32 cellular contexts compared by ENCODE assay signal in the genomic region with DNA sequence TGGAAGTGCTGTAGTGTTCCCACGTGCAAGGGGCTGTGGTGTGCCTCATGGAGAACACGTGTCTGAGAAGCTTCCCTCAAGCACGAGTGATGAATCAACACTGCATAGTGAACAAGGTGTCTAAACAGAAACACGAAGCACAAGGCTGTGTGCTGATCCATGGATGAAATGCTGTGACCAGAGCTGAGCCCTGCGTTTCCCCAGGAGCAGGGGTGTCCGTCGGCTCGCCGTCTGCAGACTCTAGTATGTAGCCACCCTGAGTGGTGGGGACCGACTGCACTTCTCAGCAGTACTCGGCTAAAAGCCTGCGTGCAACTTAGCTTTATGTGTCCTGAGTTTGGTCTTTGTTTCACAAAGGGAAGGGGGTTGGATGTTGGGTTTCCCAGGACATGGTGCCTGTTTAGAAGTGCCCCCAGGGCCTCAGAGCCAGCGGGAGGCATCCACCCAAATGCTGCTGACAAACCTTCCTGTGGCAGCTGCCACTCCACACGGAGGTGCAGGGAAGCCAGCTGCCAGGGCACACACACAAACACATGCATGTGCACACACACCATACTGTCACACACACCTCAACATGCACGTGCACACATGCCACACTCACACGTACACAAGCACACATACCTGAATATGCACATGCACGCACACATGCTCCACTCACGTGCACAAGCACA.
"Had no signal": no experiment of that assay in that cellular context is flagged by ENCODE, and none has a peak within 500 bp of the region (broad histone marks: within the 10 kb centered on the region; RNA-seq: fewer than 3 reads in every experiment).

No MANE protein-coding gene starts in this region.

- DNase-seq: activated CD4-positive, alpha-beta memory T cell treated with anti-CD3 and anti-CD28 coated beads for 36 hours; activated CD4-positive, alpha-beta T cell treated with anti-CD3 and anti-CD28 coated beads for 48 hours; activated CD8-positive, alpha-beta memory T cell treated with anti-CD3 and anti-CD28 coated beads, Interleukin-2, amount 50 U/mL, for 48 hours; activated gamma-delta T cell; activated naive CD8-positive, alpha-beta T cell treated with anti-CD3 and anti-CD28 coated beads, Interleukin-2, amount 50 U/mL, for 24 hours; activated T-cell treated with anti-CD3 and anti-CD28 coated beads, Interleukin-2, amount 50 U/mL, for 24 hours; cerebellar nuclear complex; colonic mucosa; dorsolateral prefrontal cortex; effector memory CD8-positive, alpha-beta T cell; naive thymus-derived CD8-positive, alpha-beta T cell; ovary; retina; sigmoid colon; small intestine; stimulated activated CD4-positive, alpha-beta T cell treated with anti-CD3 and anti-CD28 coated beads, Interleukin-4, amount 100 ng/mL, for 24 hours; T-helper 1 cell; T-helper 9 cell had no signal

- H3K27ac Mint-ChIP-seq: activated CD4-positive, alpha-beta memory T cell treated with anti-CD3 and anti-CD28 coated beads for 36 hours; activated naive CD4-positive, alpha-beta T cell treated with anti-CD3 and anti-CD28 coated beads, Interleukin-2, amount 50 U/mL, for 24 hours; activated naive CD8-positive, alpha-beta T cell treated with anti-CD3 and anti-CD28 coated beads, Interleukin-2, amount 50 U/mL, for 24 hours; activated T-cell treated with anti-CD3 and anti-CD28 coated beads, Interleukin-2, amount 50 U/mL, for 24 hours; effector memory CD8-positive, alpha-beta T cell; memory B cell; naive thymus-derived CD8-positive, alpha-beta T cell; stimulated activated effector memory CD8-positive, alpha-beta T cell treated with anti-CD3 and anti-CD28 coated beads, Interleukin-12 subunit alpha, Interleukin-12 subunit beta, amount 100 ng/mL, for 72 hours; stimulated activated naive CD8-positive, alpha-beta T cell treated with anti-CD3 and anti-CD28 coated beads, Interleukin-15, Interleukin-2, amounts not matched to agents 100 ng/mL and 50 ng/mL, for 24 hours; type B pancreatic cell had no signal

- H3K4me1 Mint-ChIP-seq: activated naive CD4-positive, alpha-beta T cell treated with anti-CD3 and anti-CD28 coated beads, Interleukin-2, amount 50 U/mL, for 24 hours; activated naive CD8-positive, alpha-beta T cell treated with anti-CD3 and anti-CD28 coated beads, Interleukin-2, amount 50 U/mL, for 24 hours; memory B cell; stimulated activated effector memory CD8-positive, alpha-beta T cell treated with anti-CD3 and anti-CD28 coated beads, Interleukin-12 subunit alpha, Interleukin-12 subunit beta, amount 100 ng/mL, for 72 hours had no signal

- H3K4me1 ChIP-seq: colonic mucosa, gastroesophageal sphincter, prostate gland, sigmoid colon had no signal

- H3K36me3 ChIP-seq: colonic mucosa, ovary, prostate gland, sigmoid colon, thoracic aorta, vagina had no signal

- H3K4me3 Mint-ChIP-seq: activated CD4-positive, alpha-beta memory T cell treated with anti-CD3 and anti-CD28 coated beads for 36 hours; activated naive CD4-positive, alpha-beta T cell treated with anti-CD3 and anti-CD28 coated beads, Interleukin-2, amount 50 U/mL, for 24 hours; activated naive CD8-positive, alpha-beta T cell treated with anti-CD3 and anti-CD28 coated beads, Interleukin-2, amount 50 U/mL, for 24 hours; activated T-cell treated with anti-CD3 and anti-CD28 coated beads, Interleukin-2, amount 50 U/mL, for 24 hours; effector memory CD8-positive, alpha-beta T cell; memory B cell; naive thymus-derived CD8-positive, alpha-beta T cell; stimulated activated effector memory CD8-positive, alpha-beta T cell treated with anti-CD3 and anti-CD28 coated beads, Interleukin-12 subunit alpha, Interleukin-12 subunit beta, amount 100 ng/mL, for 72 hours; stimulated activated naive CD8-positive, alpha-beta T cell treated with anti-CD3 and anti-CD28 coated beads, Interleukin-15, Interleukin-2, amounts not matched to agents 100 ng/mL and 50 ng/mL, for 24 hours; type B pancreatic cell had no signal

- H3K27me3 Mint-ChIP-seq: stimulated activated naive CD8-positive, alpha-beta T cell treated with anti-CD3 and anti-CD28 coated beads, Interleukin-15, Interleukin-2, amounts not matched to agents 100 ng/mL and 50 ng/mL, for 24 hours had no signal

- FAIRE-seq: endothelial cell of umbilical vein, keratinocyte, small intestine, TTC549 had no signal

- H3K9me3 ChIP-seq: colonic mucosa, gastroesophageal sphincter, ovary, prostate gland, sigmoid colon, thoracic aorta, vagina had no signal

- H2AFZ ChIP-seq: hepatocyte had no signal

- H3K27ac ChIP-seq: colonic mucosa, dorsolateral prefrontal cortex, gastroesophageal sphincter, hepatocyte, ovary, prostate gland, sigmoid colon, thoracic aorta, vagina, VCaP had no signal

- H3K4me3 ChIP-seq: colonic mucosa, dorsolateral prefrontal cortex, gastroesophageal sphincter, hepatocyte, ovary, prostate gland, sigmoid colon, thoracic aorta, vagina had no signal

- H3K27me3 ChIP-seq: colonic mucosa, gastroesophageal sphincter, hepatocyte, ovary, sigmoid colon, vagina had no signal

- H3K9me3 Mint-ChIP-seq: activated CD4-positive, alpha-beta memory T cell treated with anti-CD3 and anti-CD28 coated beads for 36 hours; activated naive CD4-positive, alpha-beta T cell treated with anti-CD3 and anti-CD28 coated beads, Interleukin-2, amount 50 U/mL, for 24 hours; activated naive CD8-positive, alpha-beta T cell treated with anti-CD3 and anti-CD28 coated beads, Interleukin-2, amount 50 U/mL, for 24 hours; activated T-cell treated with anti-CD3 and anti-CD28 coated beads, Interleukin-2, amount 50 U/mL, for 24 hours; effector memory CD8-positive, alpha-beta T cell; memory B cell; naive thymus-derived CD8-positive, alpha-beta T cell; stimulated activated effector memory CD8-positive, alpha-beta T cell treated with anti-CD3 and anti-CD28 coated beads, Interleukin-12 subunit alpha, Interleukin-12 subunit beta, amount 100 ng/mL, for 72 hours; stimulated activated naive CD8-positive, alpha-beta T cell treated with anti-CD3 and anti-CD28 coated beads, Interleukin-15, Interleukin-2, amounts not matched to agents 100 ng/mL and 50 ng/mL, for 24 hours had no signal

- H3K36me3 Mint-ChIP-seq: activated CD4-positive, alpha-beta memory T cell treated with anti-CD3 and anti-CD28 coated beads for 36 hours; activated naive CD4-positive, alpha-beta T cell treated with anti-CD3 and anti-CD28 coated beads, Interleukin-2, amount 50 U/mL, for 24 hours; memory B cell; naive thymus-derived CD8-positive, alpha-beta T cell; stimulated activated effector memory CD8-positive, alpha-beta T cell treated with anti-CD3 and anti-CD28 coated beads, Interleukin-12 subunit alpha, Interleukin-12 subunit beta, amount 100 ng/mL, for 72 hours; type B pancreatic cell had no signal

- H3K4me2 ChIP-seq: hepatocyte had no signal
